ENCODE assay signal across 10 cellular contexts in the genomic region with DNA sequence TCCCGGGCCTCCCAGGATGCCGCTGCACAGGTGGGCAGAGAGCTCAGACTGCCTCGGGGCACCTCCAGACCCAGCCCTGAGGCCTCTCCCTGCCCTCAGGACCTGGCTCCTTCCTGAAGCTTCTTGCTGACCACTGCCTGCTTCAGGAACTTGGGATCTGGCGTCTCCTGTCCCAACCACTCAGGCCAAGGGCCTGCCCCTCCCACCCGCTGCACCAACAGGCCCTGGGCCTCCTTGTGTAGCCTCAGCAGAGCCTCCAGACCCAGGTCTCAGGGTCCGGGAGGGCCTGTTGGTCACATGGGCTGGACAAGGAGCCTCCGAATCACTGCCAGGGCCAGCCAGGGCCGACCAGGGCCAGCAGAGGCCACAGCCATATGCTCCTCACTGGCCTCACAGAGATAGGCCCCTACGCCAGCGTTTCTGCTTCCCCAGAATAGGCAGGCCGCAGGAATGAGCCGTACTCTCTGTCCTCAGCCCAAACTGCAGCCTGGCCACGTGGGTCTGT. TPM values are rescaled to one million over a fixed set of nuclear protein-coding genes. Genes with fewer than 3 reads are reported as not detected.
A peak's percentile ranks its signal among the peaks of the same experiment; 100 is the strongest.
DNase-seq lines count a peak whose midpoint lies in the region; ATAC-seq and TF ChIP-seq lines count a peak whose summit lies in the region.
"Had no signal": no experiment of that assay in that cellular context is flagged by ENCODE, and none has a peak within 500 bp of the region (broad histone marks: within the 10 kb centered on the region; RNA-seq: fewer than 3 reads in every experiment).

No MANE protein-coding gene starts in this region.

- intact Hi-C loops in heart left ventricle (cut with DNase I) = loop anchor here in 2 of 10 donors (10.0 kb wide), 1 partner anchor 156 kb away; a partner anchor contains a TSS
- intact Hi-C loops in prostate gland (cut with DNase I) = no loop called here

- DNase-seq in activated CD8-positive, alpha-beta memory T cell treated with anti-CD3 and anti-CD28 coated beads, Interleukin-2, amount 50 U/mL, for 48 hours = peak; percentile 46
- DNase-seq in heart left ventricle (peak in 4 of 5 donors; percentile 9 to 56 (median 24)), prostate gland (ENCODE audit: low spot score) (no peak), foreskin keratinocyte (no peak)
- DNase-seq: activated CD4-positive, CD25-positive, alpha-beta regulatory T cell; COR-L47 had no signal

- H3K4me1 ChIP-seq in BLaER1 treated with 17β-estradiol and CSF1 and Interleukin-3, amounts not matched to agents 10 nM and 100 nM = peaks cover 63 to 72% (median 68%) of the 10 kb centered on the region in 10 experiments
- peaks cover 21 to 87% (median 71%) of the 10 kb centered on the region in 12 donors for H3K4me1 ChIP-seq in heart left ventricle
- H3K4me1 ChIP-seq in prostate gland (replicated peaks) = peaks cover 47% of the 10 kb centered on the region
- H3K4me1 ChIP-seq in foreskin keratinocyte = no peaks in the 10 kb centered on the region

- H3K9ac ChIP-seq in BLaER1 treated with 17β-estradiol and CSF1 and Interleukin-3, amounts not matched to agents 10 nM and 100 nM = peak overlapping the region in 10 of 11 experiments; percentile 27 to 99 (median 97); a peak in 12 of 22 replicates

- no peak for ATAC-seq in heart left ventricle
- ATAC-seq in GM19023 (IDR thresholded peaks at IDR 0.05; ENCODE audit: unreplicated experiment) = no peak
- no peak for ATAC-seq in GM19324 (IDR thresholded peaks at IDR 0.05; ENCODE audit: low FRiP score, unreplicated experiment)
- no peak for ATAC-seq in foreskin keratinocyte
- no peak for ATAC-seq in GM21825 (IDR thresholded peaks at IDR 0.05; ENCODE audit: unreplicated experiment)

- peaks cover 59 to 72% (median 72%) of the 10 kb centered on the region in 11 experiments for H4K20me1 ChIP-seq in BLaER1 treated with 17β-estradiol and CSF1 and Interleukin-3, amounts not matched to agents 10 nM and 100 nM

- 0 out of 22 replicates have a peak overlapping the region, but pooled peaks of 1 of the 11 experiments have one; percentile 10 for H3K27ac ChIP-seq in BLaER1 treated with 17β-estradiol and CSF1 and Interleukin-3, amounts not matched to agents 10 nM and 100 nM
- peak overlapping the region in 11 of 12 donors; percentile 58 to 97 (median 91) for H3K27ac ChIP-seq in heart left ventricle
- H3K27ac ChIP-seq in prostate gland = peak overlapping the region; percentile 92 to 94
- H3K27ac ChIP-seq in foreskin keratinocyte = no peak overlapping the region

- H3K4me3 ChIP-seq in BLaER1 treated with 17β-estradiol and CSF1 and Interleukin-3, amounts not matched to agents 10 nM and 100 nM = no peak overlapping the region
- H3K4me3 ChIP-seq in heart left ventricle (peak overlapping the region in 8 of 12 donors; percentile 70 to 100 (median 88)), prostate gland (peak overlapping the region in 1 of 2 donors; percentile 93)

- TF ChIP-seq CTCF in heart left ventricle (IDR thresholded peaks at IDR 0.05) (no peak), prostate gland (IDR thresholded peaks at IDR 0.05) (no peak), foreskin keratinocyte (conservative IDR thresholded peaks at IDR 0.05) (no peak)

- WGBS in heart left ventricle, 4 donors = 53 to 66% (median 56%) methylated on average over 8 to 13 of the region's 13 CpGs
- WGBS in prostate gland = 68% methylated on average over 4 of the region's 13 CpGs

- peak overlapping the region in 8 of 11 experiments; percentile 92 to 99 (median 97); a peak in 12 of 22 replicates for H3K4me2 ChIP-seq in BLaER1 treated with 17β-estradiol and CSF1 and Interleukin-3, amounts not matched to agents 10 nM and 100 nM

- H3K27me3 ChIP-seq in BLaER1 treated with 17β-estradiol and CSF1 and Interleukin-3, amounts not matched to agents 10 nM and 100 nM = no peaks in the 10 kb centered on the region
- H3K27me3 ChIP-seq in heart left ventricle = no peaks in the 10 kb centered on the region
- H3K27me3 ChIP-seq in prostate gland (replicated peaks; ENCODE audit: insufficient read depth) = no peaks in the 10 kb centered on the region
- H3K27me3 ChIP-seq in foreskin keratinocyte = no peaks in the 10 kb centered on the region

- no peaks in the 10 kb centered on the region for H3K9me3 ChIP-seq in BLaER1 treated with 17β-estradiol and CSF1 and Interleukin-3, amounts not matched to agents 10 nM and 100 nM (replicated peaks in 1 of 11)
- no peaks in the 10 kb centered on the region for H3K9me3 ChIP-seq in heart left ventricle
- no peaks in the 10 kb centered on the region for H3K9me3 ChIP-seq in prostate gland

- TF ChIP-seq POLR2A in heart left ventricle (IDR thresholded peaks at IDR 0.05) = no peak
- TF ChIP-seq POLR2A in prostate gland (IDR thresholded peaks at IDR 0.05) = no peak

- H3K36me3 ChIP-seq in BLaER1 treated with 17β-estradiol and CSF1 and Interleukin-3, amounts not matched to agents 10 nM and 100 nM = peaks cover 9 to 62% (median 32%) of the 10 kb centered on the region in 11 experiments; a peak in 20 of 22 replicates
- H3K36me3 ChIP-seq in heart left ventricle (peaks cover 0 to 38% (median 12%) of the 10 kb centered on the region in 9 donors), prostate gland (peaks cover 0 to 4% of the 10 kb centered on the region in 2 donors)

RNA-seq across cellular contexts. Expression of a gene that starts 2.8 kb away (rescaled TPM):
- total RNA-seq in heart left ventricle (10 to 100 TPM; 27.5 to 76.6 (median 35.5) TPM), prostate gland (10 to 100 TPM; 63.4 to 81.1 TPM), foreskin keratinocyte (8.8 and 15.8 TPM in 2 replicates)
- polyA plus RNA-seq in heart left ventricle (10 to 100 TPM; 39.0 to 55.5 TPM), foreskin keratinocyte (11.1 and 20.0 TPM in 2 replicates)

RNA-seq across cellular contexts. Expression of a gene that starts 17.2 kb away (rescaled TPM):
- total RNA-seq in heart left ventricle (1 to 10 TPM; 4.2 to 8.3 (median 6.3) TPM), prostate gland (10 to 100 TPM; 21.1 to 24.2 TPM), foreskin keratinocyte (14.1 and 15.2 TPM in 2 replicates)
- polyA plus RNA-seq in heart left ventricle (1 to 10 TPM; 4.2 to 6.8 TPM), foreskin keratinocyte (5.3 and 7.5 TPM in 2 replicates)

RNA-seq across cellular contexts. Expression of a gene that starts 17.2 kb away (rescaled TPM):
- total RNA-seq in heart left ventricle = 1 to 10 TPM in 7 of 9 donors, under 1 TPM in 2; 0.38 to 4.5 (median 2.6) TPM
- under 1 TPM; 0.79 to 0.84 TPM for polyA plus RNA-seq in heart left ventricle
- 10 to 100 TPM in 1 of 2 donors, 1 to 10 TPM in 1; 3.8 to 15.2 TPM for total RNA-seq in prostate gland
- 0.54 and 0.92 TPM in 2 replicates for total RNA-seq in foreskin keratinocyte
- 0.18 and 0.23 TPM in 2 replicates for polyA plus RNA-seq in foreskin keratinocyte

Comparison
In these comparisons a context has a peak if more than half of its experiments do, and no peak if none do; other contexts are left out.
1. H3K4me3 ChIP-seq: peak in heart left ventricle (8 of 12); none in BLaER1 treated with 17β-estradiol and CSF1 and Interleukin-3, amounts not matched to agents 10 nM and 100 nM (0 of 10).
2. DNase-seq: peak in activated CD8-positive, alpha-beta memory T cell treated with anti-CD3 and anti-CD28 coated beads, Interleukin-2, amount 50 U/mL, for 48 hours (single experiment) and heart left ventricle (4 of 5); none in prostate gland (single experiment) and foreskin keratinocyte (0 of 2).